ENCODE assay signal across 8 cellular contexts in the genomic region with DNA sequence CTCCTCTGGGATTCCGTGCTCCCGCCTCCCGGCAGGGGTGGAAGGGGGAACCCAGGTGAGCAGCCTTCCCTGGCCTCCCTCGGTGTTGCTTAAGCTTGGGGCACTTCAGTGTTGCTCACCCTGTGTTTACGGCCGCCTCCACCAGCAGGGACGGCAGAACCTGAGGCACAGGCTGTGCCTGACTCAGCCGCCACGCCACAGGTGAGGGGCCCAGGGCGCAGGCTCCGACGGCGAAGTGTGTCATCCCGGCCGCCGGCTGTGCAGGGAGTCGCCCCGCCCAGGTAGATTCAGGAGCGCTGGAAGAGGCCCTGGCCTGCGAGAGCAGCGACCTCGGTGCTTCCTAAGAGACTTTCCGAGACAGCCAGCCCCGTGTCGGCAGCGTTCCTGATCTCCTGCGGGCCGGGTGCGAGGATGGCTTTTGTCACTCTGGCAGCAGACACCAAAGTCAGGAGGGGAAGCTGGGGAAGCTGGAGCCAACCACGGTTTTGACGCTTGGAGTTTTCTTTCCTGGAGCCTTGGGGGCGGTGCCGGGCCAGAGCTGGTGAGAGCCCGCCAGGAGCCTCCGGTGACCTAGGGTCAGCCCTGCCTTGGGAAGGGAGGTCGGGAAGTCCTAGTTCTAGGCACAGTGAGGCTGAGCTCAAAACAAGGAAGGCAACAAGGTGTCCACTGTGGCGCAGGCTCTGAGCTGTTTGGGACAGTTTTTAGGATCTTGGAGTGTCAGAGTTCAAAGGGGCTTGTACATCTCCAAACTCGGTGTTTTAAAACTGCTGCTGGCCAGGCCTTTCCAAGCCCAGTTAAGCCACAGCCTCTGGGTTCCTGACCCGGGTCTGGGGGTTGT. TPM values are rescaled to one million over a fixed set of nuclear protein-coding genes. Genes with fewer than 3 reads are reported as not detected.
DNase-seq lines count a peak whose midpoint lies in the region; ATAC-seq, FAIRE-seq and TF ChIP-seq lines count a peak whose summit lies in the region.

No MANE protein-coding gene starts in this region.

- DNase-seq in NCI-H748 (lab: John Stamatoyannopoulos, UW; ENCODE audit: unreplicated experiment) (peak; percentile 64), NCI-H748 treated with DMSO at 0.1 percent for 48 hours (lab: John Stamatoyannopoulos, UW) (no peak), thyroid gland (peak; percentile 95), GM19239 (ENCODE audit: insufficient read length, low spot score) (no peak)
- DNase-seq in naive thymus-derived CD8-positive, alpha-beta T cell: peak; percentile 35 to 75 (median 48)
- DNase-seq in central memory CD4-positive, alpha-beta T cell: no peak

- H3K4me1 ChIP-seq in duodenal mucosa (ENCODE audit: control insufficient read depth in 1 of 2, insufficient read depth in 2 of 2, low read length in 2 of 2) (peaks cover 34 to 57% of the 10 kb centered on the region in 2 donors), thyroid gland (peaks cover 64 to 67% of the 10 kb centered on the region in 2 donors)

- ATAC-seq in activated CD4-positive, CD25-positive, alpha-beta regulatory T cell treated with anti-CD3 and anti-CD28 coated beads, Interleukin-2, amount 50 U/mL, for 24 hours: peak; percentile 52 to 59
- ATAC-seq in naive thymus-derived CD8-positive, alpha-beta T cell: peak; percentile 24 to 42

- H3K4me3 ChIP-seq in duodenal mucosa (ENCODE audit: low read depth in 1 of 2, low read length in 2 of 2) (peak overlapping the region; percentile 55 to 60), thyroid gland (replicated peaks in 1 of 3) (peak overlapping the region in 1 of 3 donors; percentile 71)

- no peaks in the 10 kb centered on the region for H3K9me3 Mint-ChIP-seq in naive thymus-derived CD8-positive, alpha-beta T cell

- H3K27ac Mint-ChIP-seq in naive thymus-derived CD8-positive, alpha-beta T cell: peak overlapping the region; percentile 47 to 93 (median 78)

- no peaks in the 10 kb centered on the region for H3K27me3 Mint-ChIP-seq in naive thymus-derived CD8-positive, alpha-beta T cell

- H3K9ac ChIP-seq in duodenal mucosa (ENCODE audit: low read depth in 1 of 2, low read length in 2 of 2): peak overlapping the region; percentile 52 to 64

- H3K36me3 ChIP-seq in duodenal mucosa (ENCODE audit: control insufficient read depth in 1 of 2, insufficient read depth in 2 of 2, low read length in 2 of 2) (peaks cover 0 to 7% of the 10 kb centered on the region in 2 donors), thyroid gland (no peaks in the 10 kb centered on the region)

- peaks cover 20 to 52% (median 49%) of the 10 kb centered on the region in 4 donors for H3K4me1 Mint-ChIP-seq in naive thymus-derived CD8-positive, alpha-beta T cell

- 38 to 50% methylated on average over 3 to 31 of the region's 39 CpGs for WGBS in thyroid gland, 2 donors

- H3K27me3 ChIP-seq in duodenal mucosa (ENCODE audit: control insufficient read depth in 1 of 2, insufficient read depth in 2 of 2, low read length in 2 of 2) (no peaks in the 10 kb centered on the region), thyroid gland (no peaks in the 10 kb centered on the region)

- H3K4me3 Mint-ChIP-seq in naive thymus-derived CD8-positive, alpha-beta T cell: peak overlapping the region; percentile 78 to 93 (median 85)

- no peak for TF ChIP-seq CTCF in thyroid gland (IDR thresholded peaks at IDR 0.05)

- peak in 1 of 2 donors; percentile 79 for TF ChIP-seq POLR2A in thyroid gland (IDR thresholded peaks at IDR 0.05)

- H3K27ac ChIP-seq in duodenal mucosa (ENCODE audit: low read depth, low read length): peak overlapping the region; percentile 78
- H3K27ac ChIP-seq in thyroid gland: peak overlapping the region; percentile 90 to 96 (median 95)

- H3K36me3 Mint-ChIP-seq in naive thymus-derived CD8-positive, alpha-beta T cell: peaks cover 0 to 6% (median 0%) of the 10 kb centered on the region in 3 donors

- POLR2A ChIA-PET in naive thymus-derived CD8-positive, alpha-beta T cell (lab: Charles Lee): interaction anchor here (1.0 to 8.2 kb wide), 13 partner anchors 9 to 311 kb away, joined by 3 to 87 read pairs (median 7); no protein-coding TSS in a partner anchor

- H3K9me3 ChIP-seq in duodenal mucosa (ENCODE audit: control insufficient read depth in 1 of 2, low read length in 2 of 2) (no peaks in the 10 kb centered on the region), thyroid gland (no peaks in the 10 kb centered on the region)

- FAIRE-seq in GM19239 (lab: Jason Lieb, UNC): no peak

- intact Hi-C loops in thyroid gland (cut with DNase I): no loop called here

RNA-seq across cellular contexts. Expression of gene GSE1, which starts 2.1 kb away (rescaled TPM):
- 10 to 100 TPM; 53.8 to 56.2 TPM for total RNA-seq in naive thymus-derived CD8-positive, alpha-beta T cell
- polyA plus RNA-seq in naive thymus-derived CD8-positive, alpha-beta T cell: 1 to 10 TPM; 1.5 to 2.9 (median 2.0) TPM
- total RNA-seq in thyroid gland: 100 to 1,000 TPM in 1 of 4 donors, 10 to 100 TPM in 3; 54.2 to 155 (median 71.9) TPM

Comparison
In these comparisons a context has a peak if more than half of its experiments do, and no peak if none do; other contexts are left out.
1. DNase-seq: peak in NCI-H748 (single experiment), naive thymus-derived CD8-positive, alpha-beta T cell (10 of 10) and thyroid gland (2 of 2); none in NCI-H748 treated with DMSO at 0.1 percent for 48 hours (single experiment), central memory CD4-positive, alpha-beta T cell (single experiment) and GM19239 (single experiment).